In the genomic region with DNA sequence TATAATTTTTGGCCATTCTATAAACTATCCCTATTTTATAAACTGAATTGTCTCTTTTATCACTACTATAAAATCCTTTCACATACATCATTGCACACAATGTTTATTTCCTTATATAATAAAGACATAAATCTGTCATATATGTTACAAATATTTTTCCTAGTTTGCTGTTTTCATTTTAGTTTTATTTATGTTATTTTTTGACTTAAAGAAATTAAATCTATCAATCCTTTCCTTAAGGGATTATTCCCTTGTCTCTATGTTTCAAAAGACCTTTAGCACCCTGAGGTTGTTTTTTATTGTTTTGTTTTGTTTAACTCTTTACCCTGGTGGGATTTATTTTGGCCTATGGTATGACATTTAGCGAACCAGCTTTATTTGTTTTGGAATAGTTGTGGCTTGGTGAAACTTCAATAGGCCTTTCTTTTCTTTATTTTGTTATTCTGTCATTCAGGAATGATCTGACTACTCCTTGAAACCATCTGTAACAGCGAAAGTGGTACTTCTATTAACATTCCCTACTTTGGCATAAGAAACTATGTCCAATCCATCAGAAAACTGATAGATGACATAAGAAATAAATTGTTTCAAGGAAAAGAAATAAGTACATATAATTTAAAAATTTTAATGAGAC, we compare ENCODE assay signal across 21 cellular contexts.
"Had no signal": no experiment of that assay in that cellular context is flagged by ENCODE, and none has a peak within 500 bp of the region (broad histone marks: within the 10 kb centered on the region; RNA-seq: fewer than 3 reads in every experiment).

No MANE protein-coding gene starts in this region.

- H3K27ac ChIP-seq: epithelial cell of prostate, esophagus muscularis mucosa, neural progenitor cell, ovary, stomach, upper lobe of left lung, uterus had no signal

- H3K9me3 ChIP-seq: ovary, upper lobe of left lung had no signal

- ATAC-seq: effector memory CD8-positive, alpha-beta T cell; left cardiac atrium; left ventricle myocardium superior; natural killer cell treated with Interleukin-12 subunit alpha and Interleukin-12 subunit beta and Interleukin-15 and Interleukin-18, amount 100 ng/mL, for 72 hours; right cardiac atrium had no signal

- H3K9ac ChIP-seq: neural progenitor cell had no signal

- H3K4me1 ChIP-seq: esophagus muscularis mucosa, stomach, upper lobe of left lung, uterus had no signal

- H3K36me3 ChIP-seq: esophagus muscularis mucosa, neural progenitor cell, ovary, stomach, upper lobe of left lung, uterus had no signal

- H3K4me3 ChIP-seq: esophagus muscularis mucosa, lung, neural progenitor cell, ovary, stomach, upper lobe of left lung, uterus had no signal

- H2AFZ ChIP-seq: neural progenitor cell had no signal

- H3K4me2 ChIP-seq: neural progenitor cell had no signal

- DNase-seq: effector memory CD8-positive, alpha-beta T cell; kidney; left cardiac atrium; left ventricle myocardium superior; mesenchymal stem cell; midbrain; nucleus accumbens; ovary; right cardiac atrium; small intestine; stimulated activated CD4-positive, alpha-beta T cell treated with anti-CD3 and anti-CD28 coated beads, Interleukin-12 subunit alpha, Interleukin-12 subunit beta, amount 100 ng/mL, for 4 hours; stimulated activated naive CD4-positive, alpha-beta T cell; stomach; substantia nigra; upper lobe of left lung; uterus had no signal

- H3K27me3 ChIP-seq: esophagus muscularis mucosa, neural progenitor cell, ovary, stomach, upper lobe of left lung had no signal
